ENCODE assay signal across 1 cellular context in the genomic region with DNA sequence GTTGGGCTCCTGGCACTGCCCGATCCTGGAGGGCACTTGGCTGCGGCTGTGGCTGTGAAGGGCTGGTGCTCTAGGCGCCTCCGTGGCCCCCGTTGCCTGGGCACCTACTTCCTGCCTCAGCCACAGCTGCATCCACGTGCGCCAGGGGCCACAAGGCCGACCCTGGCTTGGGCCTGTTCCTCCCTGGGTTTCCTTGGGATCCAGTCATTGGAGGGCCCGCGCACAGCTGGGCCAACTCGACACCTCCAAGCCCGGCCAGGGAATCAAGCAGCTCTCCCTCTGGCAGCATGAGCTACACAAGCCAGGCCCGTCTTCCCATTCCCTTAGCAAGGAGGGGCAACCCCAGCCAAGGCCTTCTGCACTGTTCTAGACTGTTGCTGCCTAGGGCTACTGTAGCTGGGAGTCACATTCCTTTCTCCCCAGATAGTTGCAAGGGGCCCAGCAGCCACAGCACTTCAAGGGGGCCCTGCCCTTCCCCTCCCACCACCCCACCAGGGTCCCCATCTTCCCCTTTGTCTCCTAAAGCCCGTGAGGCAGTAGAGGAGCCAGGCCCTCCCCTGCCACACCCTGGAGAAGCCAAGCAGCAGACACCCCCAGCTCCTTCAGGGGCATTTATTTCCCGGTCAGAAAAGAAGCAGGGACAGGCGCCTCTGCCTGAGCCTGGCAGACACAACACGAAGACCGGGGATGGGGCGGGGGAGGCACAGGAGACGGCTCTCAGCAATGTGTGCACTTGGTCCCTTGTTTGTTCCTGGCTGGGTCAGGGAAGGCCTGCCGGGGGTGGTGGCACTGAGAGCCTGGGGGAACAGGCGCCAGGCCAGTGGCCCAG.
TF ChIP-seq lines count a peak whose summit lies in the region.

No MANE protein-coding gene starts in this region.

TF ChIP-seq in GM23338, 12 proteins besides CTCF, POLR2A, EP300 and RAD21:
- TF ChIP-seq, protein P1, sequence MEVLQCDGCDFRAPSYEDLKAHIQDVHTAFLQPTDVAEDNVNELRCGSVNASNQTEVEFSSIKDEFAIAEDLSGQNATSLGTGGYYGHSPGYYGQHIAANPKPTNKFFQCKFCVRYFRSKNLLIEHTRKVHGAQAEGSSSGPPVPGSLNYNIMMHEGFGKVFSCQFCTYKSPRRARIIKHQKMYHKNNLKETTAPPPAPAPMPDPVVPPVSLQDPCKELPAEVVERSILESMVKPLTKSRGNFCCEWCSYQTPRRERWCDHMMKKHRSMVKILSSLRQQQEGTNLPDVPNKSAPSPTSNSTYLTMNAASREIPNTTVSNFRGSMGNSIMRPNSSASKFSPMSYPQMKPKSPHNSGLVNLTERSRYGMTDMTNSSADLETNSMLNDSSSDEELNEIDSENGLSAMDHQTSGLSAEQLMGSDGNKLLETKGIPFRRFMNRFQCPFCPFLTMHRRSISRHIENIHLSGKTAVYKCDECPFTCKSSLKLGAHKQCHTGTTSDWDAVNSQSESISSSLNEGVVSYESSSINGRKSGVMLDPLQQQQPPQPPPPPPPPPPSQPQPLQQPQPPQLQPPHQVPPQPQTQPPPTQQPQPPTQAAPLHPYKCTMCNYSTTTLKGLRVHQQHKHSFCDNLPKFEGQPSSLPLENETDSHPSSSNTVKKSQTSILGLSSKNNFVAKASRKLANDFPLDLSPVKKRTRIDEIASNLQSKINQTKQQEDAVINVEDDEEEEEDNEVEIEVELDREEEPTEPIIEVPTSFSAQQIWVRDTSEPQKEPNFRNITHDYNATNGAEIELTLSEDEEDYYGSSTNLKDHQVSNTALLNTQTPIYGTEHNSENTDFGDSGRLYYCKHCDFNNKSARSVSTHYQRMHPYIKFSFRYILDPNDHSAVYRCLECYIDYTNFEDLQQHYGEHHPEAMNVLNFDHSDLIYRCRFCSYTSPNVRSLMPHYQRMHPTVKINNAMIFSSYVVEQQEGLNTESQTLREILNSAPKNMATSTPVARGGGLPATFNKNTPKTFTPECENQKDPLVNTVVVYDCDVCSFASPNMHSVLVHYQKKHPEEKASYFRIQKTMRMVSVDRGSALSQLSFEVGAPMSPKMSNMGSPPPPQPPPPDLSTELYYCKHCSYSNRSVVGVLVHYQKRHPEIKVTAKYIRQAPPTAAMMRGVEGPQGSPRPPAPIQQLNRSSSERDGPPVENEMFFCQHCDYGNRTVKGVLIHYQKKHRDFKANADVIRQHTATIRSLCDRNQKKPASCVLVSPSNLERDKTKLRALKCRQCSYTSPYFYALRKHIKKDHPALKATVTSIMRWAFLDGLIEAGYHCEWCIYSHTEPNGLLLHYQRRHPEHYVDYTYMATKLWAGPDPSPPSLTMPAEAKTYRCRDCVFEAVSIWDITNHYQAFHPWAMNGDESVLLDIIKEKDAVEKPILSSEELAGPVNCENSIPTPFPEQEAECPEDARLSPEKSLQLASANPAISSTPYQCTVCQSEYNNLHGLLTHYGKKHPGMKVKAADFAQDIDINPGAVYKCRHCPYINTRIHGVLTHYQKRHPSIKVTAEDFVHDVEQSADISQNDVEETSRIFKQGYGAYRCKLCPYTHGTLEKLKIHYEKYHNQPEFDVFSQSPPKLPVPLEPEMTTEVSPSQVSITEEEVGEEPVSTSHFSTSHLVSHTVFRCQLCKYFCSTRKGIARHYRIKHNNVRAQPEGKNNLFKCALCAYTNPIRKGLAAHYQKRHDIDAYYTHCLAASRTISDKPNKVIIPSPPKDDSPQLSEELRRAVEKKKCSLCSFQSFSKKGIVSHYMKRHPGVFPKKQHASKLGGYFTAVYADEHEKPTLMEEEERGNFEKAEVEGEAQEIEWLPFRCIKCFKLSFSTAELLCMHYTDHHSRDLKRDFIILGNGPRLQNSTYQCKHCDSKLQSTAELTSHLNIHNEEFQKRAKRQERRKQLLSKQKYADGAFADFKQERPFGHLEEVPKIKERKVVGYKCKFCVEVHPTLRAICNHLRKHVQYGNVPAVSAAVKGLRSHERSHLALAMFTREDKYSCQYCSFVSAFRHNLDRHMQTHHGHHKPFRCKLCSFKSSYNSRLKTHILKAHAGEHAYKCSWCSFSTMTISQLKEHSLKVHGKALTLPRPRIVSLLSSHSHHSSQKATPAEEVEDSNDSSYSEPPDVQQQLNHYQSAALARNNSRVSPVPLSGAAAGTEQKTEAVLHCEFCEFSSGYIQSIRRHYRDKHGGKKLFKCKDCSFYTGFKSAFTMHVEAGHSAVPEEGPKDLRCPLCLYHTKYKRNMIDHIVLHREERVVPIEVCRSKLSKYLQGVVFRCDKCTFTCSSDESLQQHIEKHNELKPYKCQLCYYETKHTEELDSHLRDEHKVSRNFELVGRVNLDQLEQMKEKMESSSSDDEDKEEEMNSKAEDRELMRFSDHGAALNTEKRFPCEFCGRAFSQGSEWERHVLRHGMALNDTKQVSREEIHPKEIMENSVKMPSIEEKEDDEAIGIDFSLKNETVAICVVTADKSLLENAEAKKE (CRISPR knock-in tag; IDR thresholded peaks at IDR 0.05) = no peak
- 0 out of 2 replicates have a peak, but pooled peaks have one; percentile 28 for TF ChIP-seq POLR2AphosphoS5 (IDR thresholded peaks at IDR 0.05; ENCODE audit: low read depth)
